Comparison of ENCODE assay signal across 8 cellular contexts in the genomic region with DNA sequence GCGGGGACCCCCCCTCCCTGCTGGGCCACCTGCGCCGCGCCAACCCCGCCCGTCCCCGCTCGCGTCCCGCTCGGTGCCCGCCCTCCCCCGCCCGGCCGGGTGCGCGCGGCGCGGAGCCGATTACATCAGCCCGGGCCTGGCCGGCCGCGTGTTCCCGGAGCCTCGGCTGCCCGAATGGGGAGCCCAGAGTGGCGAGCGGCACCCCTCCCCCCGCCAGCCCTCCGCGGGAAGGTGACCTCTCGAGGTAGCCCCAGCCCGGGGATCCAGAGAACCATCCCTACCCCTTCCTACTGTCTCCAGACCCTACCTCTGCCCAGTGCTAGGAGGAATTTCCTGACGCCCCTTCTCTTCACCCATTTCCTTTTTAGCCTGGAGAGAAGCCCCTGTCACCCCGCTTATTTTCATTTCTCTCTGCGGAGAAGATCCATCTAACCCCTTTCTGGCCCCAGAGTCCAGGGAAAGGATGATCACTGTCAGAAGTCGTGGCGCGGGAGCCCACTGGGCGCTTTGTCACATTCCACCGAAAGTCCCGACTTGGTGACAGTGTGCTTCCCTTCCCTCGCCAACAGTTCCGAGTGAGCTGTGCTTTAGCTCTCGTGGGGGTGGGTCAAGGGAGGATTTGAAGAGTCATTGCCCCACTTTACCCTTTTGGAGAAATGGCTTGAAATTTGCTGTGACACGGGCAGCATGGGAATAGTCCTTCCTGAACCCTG. TPM values are rescaled to one million over a fixed set of nuclear protein-coding genes. Genes with fewer than 3 reads are reported as not detected.
A peak's percentile ranks its signal among the peaks of the same experiment; 100 is the strongest.
DNase-seq lines count a peak whose midpoint lies in the region; ATAC-seq and TF ChIP-seq lines count a peak whose summit lies in the region.

No MANE protein-coding gene starts in this region.

- no peaks in the 10 kb centered on the region for H4K20me1 ChIP-seq in OCI-LY1 (ENCODE audit: insufficient read depth, low read length)

- peak; percentile 19 for ATAC-seq in GM19035 (IDR thresholded peaks at IDR 0.05; ENCODE audit: unreplicated experiment)
- ATAC-seq in gastroesophageal sphincter = peak; percentile 64

- no peak for TF ChIP-seq EP300 in gastroesophageal sphincter (IDR thresholded peaks at IDR 0.05)
- no peak for TF ChIP-seq EP300 in tibial nerve (IDR thresholded peaks at IDR 0.05)

- H3K4me1 ChIP-seq in OCI-LY1 (ENCODE audit: insufficient read depth, low read length, severe bottlenecking) = peaks cover 38% of the 10 kb centered on the region
- H3K4me1 ChIP-seq in gastroesophageal sphincter = peaks cover 3 to 70% (median 22%) of the 10 kb centered on the region in 3 donors
- H3K4me1 ChIP-seq in neuron (ENCODE audit: insufficient read depth, low read length) = peaks cover 14% of the 10 kb centered on the region
- peaks cover 0 to 58% (median 30%) of the 10 kb centered on the region in 4 donors for H3K4me1 ChIP-seq in tibial nerve

- peak overlapping the region; percentile 74 for H3K4me3 ChIP-seq in OCI-LY1 (ENCODE audit: low read depth, low read length, poor library complexity, severe bottlenecking)
- H3K4me3 ChIP-seq in gastroesophageal sphincter = peak overlapping the region; percentile 73 to 92
- H3K4me3 ChIP-seq in neuron (ENCODE audit: low read length) = peak overlapping the region; percentile 65
- peak overlapping the region; percentile 57 to 91 (median 84) for H3K4me3 ChIP-seq in tibial nerve

- no peaks in the 10 kb centered on the region for H3K27me3 ChIP-seq in OCI-LY1 (ENCODE audit: insufficient read depth, low read length)
- no peaks in the 10 kb centered on the region for H3K27me3 ChIP-seq in gastroesophageal sphincter
- peaks cover 4% of the 10 kb centered on the region for H3K27me3 ChIP-seq in neuron (ENCODE audit: insufficient read depth, low read length)
- H3K27me3 ChIP-seq in tibial nerve = no peaks in the 10 kb centered on the region

- no peak overlapping the region for H2AFZ ChIP-seq in OCI-LY1 (ENCODE audit: low read length)
- H2AFZ ChIP-seq in neuron (ENCODE audit: low read depth, low read length) = peak overlapping the region; percentile 66

- H3K27ac ChIP-seq in OCI-LY1 (ENCODE audit: low read depth, low read length, poor library complexity, severe bottlenecking) (peak overlapping the region; percentile 66), gastroesophageal sphincter (peak overlapping the region; percentile 93 to 99 (median 98)), tibial nerve (peak overlapping the region; percentile 92 to 95 (median 92))

- no peak for TF ChIP-seq CTCF in OCI-LY1 (IDR thresholded peaks at IDR 0.05; ENCODE audit: low read length)
- no peak for TF ChIP-seq CTCF in gastroesophageal sphincter (IDR thresholded peaks at IDR 0.05)
- TF ChIP-seq CTCF in tibial nerve (IDR thresholded peaks at IDR 0.05) = no peak

- no peaks in the 10 kb centered on the region for H3K9me2 ChIP-seq in OCI-LY1 (ENCODE audit: low read depth, low read length)

- 0 to 6% methylated on average over 2 to 14 of the region's 48 CpGs for WGBS in gastroesophageal sphincter (ENCODE audit: low coverage in 1 of 2), 2 donors
- WGBS in tibial nerve, 2 donors = 10 to 11% methylated on average over 22 to 27 of the region's 48 CpGs

- peak overlapping the region; percentile 84 for H3K4me2 ChIP-seq in OCI-LY1 (ENCODE audit: low read length)

- H3K9ac ChIP-seq in OCI-LY1 (ENCODE audit: low read length) = peak overlapping the region; percentile 70

- peak in 1 of 2 donors; percentile 31 for TF ChIP-seq POLR2A in gastroesophageal sphincter (IDR thresholded peaks at IDR 0.05)
- TF ChIP-seq POLR2A in tibial nerve (IDR thresholded peaks at IDR 0.05) = peak in 1 of 2 donors; percentile 8

- peak; percentile 74 for DNase-seq in AG08395 (ENCODE audit: low spot score)
- DNase-seq in activated effector memory CD4-positive, alpha-beta T cell treated with anti-CD3 and anti-CD28 coated beads, Interleukin-2, amount 50 U/mL, for 16 hours = peak; percentile 85
- peak; percentile 55 to 64 for DNase-seq in tibial nerve (ENCODE audit: low spot score in 2 of 2)
- no peak for DNase-seq in NCI-H1105 treated with DMSO at 0.1 percent for 48 hours (lab: John Stamatoyannopoulos, UW)

- H3K36me3 ChIP-seq in OCI-LY1 (ENCODE audit: insufficient read depth, low read length) (peaks cover 13% of the 10 kb centered on the region; the same call in 1 of the 2 replicates), gastroesophageal sphincter (peaks cover 0 to 9% of the 10 kb centered on the region in 2 donors), neuron (ENCODE audit: insufficient read depth, low read length) (no peaks in the 10 kb centered on the region), tibial nerve (peaks cover 0 to 11% (median 0%) of the 10 kb centered on the region in 3 donors)

- H3K9me3 ChIP-seq in OCI-LY1 (ENCODE audit: low read length) (no peaks in the 10 kb centered on the region), gastroesophageal sphincter (no peaks in the 10 kb centered on the region), neuron (ENCODE audit: low read length) (no peaks in the 10 kb centered on the region), tibial nerve (no peaks in the 10 kb centered on the region)

- H3F3A ChIP-seq in OCI-LY1 (ENCODE audit: insufficient read depth, low read length) = no peaks in the 10 kb centered on the region

- H3K79me2 ChIP-seq in OCI-LY1 (ENCODE audit: insufficient read depth, low read length) = no peaks in the 10 kb centered on the region

RNA-seq across cellular contexts. Expression of gene VEGFA, which starts 2.0 kb away (rescaled TPM):
- total RNA-seq in gastroesophageal sphincter (10 to 100 TPM; 32.2 to 66.2 (median 40.1) TPM), tibial nerve (100 to 1,000 TPM; 175 to 220 (median 177) TPM)
